1 cellular context compared by ENCODE assay signal in genomic region chr7:7921830-7922229, GRCh38.
TF ChIP-seq lines count a peak whose summit lies in the region.

No MANE protein-coding gene starts in this region.

TF ChIP-seq in WTC11, 78 proteins besides CTCF, POLR2A, EP300 and RAD21 (continued from another document):
- TF ChIP-seq ATF2 (CRISPR knock-in tag; IDR thresholded peaks at IDR 0.05; ENCODE audit: borderline replicate concordance, low read depth): no peak
- TF ChIP-seq KAT7 (CRISPR knock-in tag; IDR thresholded peaks at IDR 0.05; ENCODE audit: borderline replicate concordance): no peak
- TF ChIP-seq ZNF396 (CRISPR knock-in tag; IDR thresholded peaks at IDR 0.05; ENCODE audit: borderline replicate concordance): no peak
- no peak for TF ChIP-seq NFATC4 (CRISPR knock-in tag; IDR thresholded peaks at IDR 0.05)
- TF ChIP-seq OVOL2 (CRISPR knock-in tag; IDR thresholded peaks at IDR 0.05; ENCODE audit: borderline replicate concordance): no peak
- TF ChIP-seq, protein P1, sequence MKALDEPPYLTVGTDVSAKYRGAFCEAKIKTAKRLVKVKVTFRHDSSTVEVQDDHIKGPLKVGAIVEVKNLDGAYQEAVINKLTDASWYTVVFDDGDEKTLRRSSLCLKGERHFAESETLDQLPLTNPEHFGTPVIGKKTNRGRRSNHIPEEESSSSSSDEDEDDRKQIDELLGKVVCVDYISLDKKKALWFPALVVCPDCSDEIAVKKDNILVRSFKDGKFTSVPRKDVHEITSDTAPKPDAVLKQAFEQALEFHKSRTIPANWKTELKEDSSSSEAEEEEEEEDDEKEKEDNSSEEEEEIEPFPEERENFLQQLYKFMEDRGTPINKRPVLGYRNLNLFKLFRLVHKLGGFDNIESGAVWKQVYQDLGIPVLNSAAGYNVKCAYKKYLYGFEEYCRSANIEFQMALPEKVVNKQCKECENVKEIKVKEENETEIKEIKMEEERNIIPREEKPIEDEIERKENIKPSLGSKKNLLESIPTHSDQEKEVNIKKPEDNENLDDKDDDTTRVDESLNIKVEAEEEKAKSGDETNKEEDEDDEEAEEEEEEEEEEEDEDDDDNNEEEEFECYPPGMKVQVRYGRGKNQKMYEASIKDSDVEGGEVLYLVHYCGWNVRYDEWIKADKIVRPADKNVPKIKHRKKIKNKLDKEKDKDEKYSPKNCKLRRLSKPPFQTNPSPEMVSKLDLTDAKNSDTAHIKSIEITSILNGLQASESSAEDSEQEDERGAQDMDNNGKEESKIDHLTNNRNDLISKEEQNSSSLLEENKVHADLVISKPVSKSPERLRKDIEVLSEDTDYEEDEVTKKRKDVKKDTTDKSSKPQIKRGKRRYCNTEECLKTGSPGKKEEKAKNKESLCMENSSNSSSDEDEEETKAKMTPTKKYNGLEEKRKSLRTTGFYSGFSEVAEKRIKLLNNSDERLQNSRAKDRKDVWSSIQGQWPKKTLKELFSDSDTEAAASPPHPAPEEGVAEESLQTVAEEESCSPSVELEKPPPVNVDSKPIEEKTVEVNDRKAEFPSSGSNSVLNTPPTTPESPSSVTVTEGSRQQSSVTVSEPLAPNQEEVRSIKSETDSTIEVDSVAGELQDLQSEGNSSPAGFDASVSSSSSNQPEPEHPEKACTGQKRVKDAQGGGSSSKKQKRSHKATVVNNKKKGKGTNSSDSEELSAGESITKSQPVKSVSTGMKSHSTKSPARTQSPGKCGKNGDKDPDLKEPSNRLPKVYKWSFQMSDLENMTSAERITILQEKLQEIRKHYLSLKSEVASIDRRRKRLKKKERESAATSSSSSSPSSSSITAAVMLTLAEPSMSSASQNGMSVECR (CRISPR knock-in tag; IDR thresholded peaks at IDR 0.05; ENCODE audit: borderline replicate concordance): no peak
- TF ChIP-seq TCF7 (CRISPR knock-in tag; IDR thresholded peaks at IDR 0.05; ENCODE audit: low read depth): no peak
- no peak for TF ChIP-seq ZNF416 (CRISPR knock-in tag; IDR thresholded peaks at IDR 0.05)
- TF ChIP-seq, protein P2, sequence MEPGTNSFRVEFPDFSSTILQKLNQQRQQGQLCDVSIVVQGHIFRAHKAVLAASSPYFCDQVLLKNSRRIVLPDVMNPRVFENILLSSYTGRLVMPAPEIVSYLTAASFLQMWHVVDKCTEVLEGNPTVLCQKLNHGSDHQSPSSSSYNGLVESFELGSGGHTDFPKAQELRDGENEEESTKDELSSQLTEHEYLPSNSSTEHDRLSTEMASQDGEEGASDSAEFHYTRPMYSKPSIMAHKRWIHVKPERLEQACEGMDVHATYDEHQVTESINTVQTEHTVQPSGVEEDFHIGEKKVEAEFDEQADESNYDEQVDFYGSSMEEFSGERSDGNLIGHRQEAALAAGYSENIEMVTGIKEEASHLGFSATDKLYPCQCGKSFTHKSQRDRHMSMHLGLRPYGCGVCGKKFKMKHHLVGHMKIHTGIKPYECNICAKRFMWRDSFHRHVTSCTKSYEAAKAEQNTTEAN (CRISPR knock-in tag; IDR thresholded peaks at IDR 0.05): no peak
- TF ChIP-seq, protein P3, sequence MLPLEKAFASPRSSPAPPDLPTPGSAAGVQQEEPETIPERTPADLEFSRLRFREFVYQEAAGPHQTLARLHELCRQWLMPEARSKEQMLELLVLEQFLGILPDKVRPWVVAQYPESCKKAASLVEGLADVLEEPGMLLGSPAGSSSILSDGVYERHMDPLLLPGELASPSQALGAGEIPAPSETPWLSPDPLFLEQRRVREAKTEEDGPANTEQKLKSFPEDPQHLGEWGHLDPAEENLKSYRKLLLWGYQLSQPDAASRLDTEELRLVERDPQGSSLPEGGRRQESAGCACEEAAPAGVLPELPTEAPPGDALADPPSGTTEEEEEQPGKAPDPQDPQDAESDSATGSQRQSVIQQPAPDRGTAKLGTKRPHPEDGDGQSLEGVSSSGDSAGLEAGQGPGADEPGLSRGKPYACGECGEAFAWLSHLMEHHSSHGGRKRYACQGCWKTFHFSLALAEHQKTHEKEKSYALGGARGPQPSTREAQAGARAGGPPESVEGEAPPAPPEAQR (CRISPR knock-in tag; IDR thresholded peaks at IDR 0.05): no peak
- no peak for TF ChIP-seq IRF2 (CRISPR knock-in tag; IDR thresholded peaks at IDR 0.05; ENCODE audit: borderline replicate concordance, low read depth)
TF ChIP-seq in WTC11: peak in this region for 0.
